Comparison of ENCODE assay signal across 8 cellular contexts in genomic region chrX:27683566-27684208, GRCh38.
A peak's percentile ranks its signal among the peaks of the same experiment; 100 is the strongest.
DNase-seq lines count a peak whose midpoint lies in the region; ATAC-seq, FAIRE-seq and TF ChIP-seq lines count a peak whose summit lies in the region.
"Not testable (repeated sequence)": the region's sequence is repeated elsewhere in the genome, so short reads cannot be mapped to it uniquely, and the experiment has no call there.

No MANE protein-coding gene starts in this region.

- TF ChIP-seq POLR2A in GM12878 (IDR thresholded peaks at IDR 0.05; ENCODE audit: low read depth, low read length) = not testable (repeated sequence)

- POLR2A ChIA-PET in GM12878 (lab: Charles Lee) = not testable (repeated sequence)

- not testable (repeated sequence) for H3K9me3 ChIP-seq in GM12878 (replicated peaks; ENCODE audit: control insufficient read depth, insufficient read depth, low read length)

- H3K4me2 ChIP-seq in GM12878 (ENCODE audit: control insufficient read depth, insufficient read depth) = not testable (repeated sequence)

- H4K20me1 ChIP-seq in GM12878 (ENCODE audit: control insufficient read depth, insufficient read depth) = not testable (repeated sequence)

- intact Hi-C loops in GM12878 (cut with micrococcal nuclease; ENCODE audit: unreplicated experiment) = loop anchor here (2.0 kb wide), 1 partner anchor 129 kb away; no protein-coding TSS in a partner anchor

- not testable (repeated sequence) for H3K9ac ChIP-seq in GM12878 (ENCODE audit: control insufficient read depth, insufficient read depth, low read length)

- not testable (repeated sequence) for H3K9me3 Mint-ChIP-seq in glutamatergic neuron (ENCODE audit: unreplicated experiment)
- H3K9me3 Mint-ChIP-seq in nephron progenitor cell = peaks cover 10% of the 10 kb centered on the region

- H3K4me1 ChIP-seq in GM12878 (ENCODE audit: control insufficient read depth, insufficient read depth, low read length) = not testable (repeated sequence)

- ATAC-seq in GM18861 (IDR thresholded peaks at IDR 0.05; ENCODE audit: unreplicated experiment) = peak; percentile 89
- ATAC-seq in HG03095 (IDR thresholded peaks at IDR 0.05; ENCODE audit: unreplicated experiment) = peak; percentile 80
- ATAC-seq in GM12878 = peak; percentile 92

- in situ Hi-C loops in SK-MEL-5 (cut with HindIII; ENCODE audit: low pct_unique_long_range_greater_than_20kb, low sequenced_read_pairs); GM12878 (cut with MboI): not testable (repeated sequence)

- CTCF ChIA-PET in GM12878 (lab: Yijun Ruan, JAX) = interaction anchor here (0.7 to 1.7 kb wide), 7 partner anchors 8 to 234 kb away, joined by 3 to 12 read pairs (median 4); no protein-coding TSS in a partner anchor

- H3K4me3 ChIP-seq in GM12878 = not testable (repeated sequence)

- 6% methylated on average over 5 of the region's 5 CpGs for WGBS in GM12878 (ENCODE audit: insufficient coverage, insufficient replicate concordance, low lambda C conversion rate, missing lambda C conversion rate)

- not testable (repeated sequence) for BruUV-seq in GM12878 (replicated peaks; lab: Mats Ljungman, UMichigan)

- not testable (repeated sequence) for H3K36me3 Mint-ChIP-seq in glutamatergic neuron (ENCODE audit: unreplicated experiment); nephron progenitor cell (ENCODE audit: low read depth)

- H3K4me1 Mint-ChIP-seq in glutamatergic neuron (ENCODE audit: low read depth, unreplicated experiment); nephron progenitor cell: not testable (repeated sequence)

- not testable (repeated sequence) for H3K79me2 ChIP-seq in GM12878 (ENCODE audit: control insufficient read depth, insufficient read depth, low read length)

- not testable (repeated sequence) for FAIRE-seq in GM12878 (lab: Jason Lieb, UNC)

- DNase-seq in AML-193 (lab: John Stamatoyannopoulos, UW) (peak; percentile 1 to 22), NCI-H2081 treated with DMSO at 0.1 percent for 48 hours (lab: John Stamatoyannopoulos, UW) (peak; percentile 5), SK-MEL-5 (ENCODE audit: low read depth, low spot score) (peak; percentile 65), glutamatergic neuron (peak; percentile 13), nephron progenitor cell (peak; percentile 22)
- DNase-seq in GM12878 (ENCODE audit: low read depth, low spot score) = not testable (repeated sequence)

- H3K27me3 Mint-ChIP-seq in glutamatergic neuron (ENCODE audit: unreplicated experiment); nephron progenitor cell (ENCODE audit: low read depth, poor library complexity): not testable (repeated sequence)

- SMC1A ChIA-PET in GM12878 (lab: Charles Lee; ENCODE audit: uncharacterized antibody, unreplicated experiment) = interaction anchor here (0.8 to 2.7 kb wide), 5 partner anchors 8 to 421 kb away, joined by 3 to 10 read pairs (median 4); no protein-coding TSS in a partner anchor

- 0 out of 2 replicates have a peak, but pooled peaks have one; percentile 14 for TF ChIP-seq RAD21 in GM12878 (IDR thresholded peaks at IDR 0.05; ENCODE audit: insufficient read depth, low read depth, low read length)

- H3K27me3 ChIP-seq in GM12878 (replicated peaks in 1 of 2; ENCODE audit: control insufficient read depth in 2 of 2, insufficient read depth in 2 of 2, low read length in 1 of 2) = not testable (repeated sequence)

- H2AFZ ChIP-seq in GM12878 (ENCODE audit: control insufficient read depth, low read depth, low read length) = not testable (repeated sequence)

- not testable (repeated sequence) for H3K27ac Mint-ChIP-seq in glutamatergic neuron (ENCODE audit: unreplicated experiment); nephron progenitor cell

- TF ChIP-seq CTCF in GM12878 (IDR thresholded peaks at IDR 0.05 in 2 of 3, conservative IDR thresholded peaks at IDR 0.05 in 1 of 3; ENCODE audit: control insufficient read depth in 2 of 3, extremely low read depth in 1 of 3, insufficient read depth in 1 of 3, low read depth in 3 of 3, low read length in 3 of 3) (peak; percentile 53 to 63 (median 62); a peak in 5 of 6 replicates), glutamatergic neuron (IDR thresholded peaks at IDR 0.05; ENCODE audit: partially characterized antibody, unreplicated experiment) (peak; percentile 71), nephron progenitor cell (IDR thresholded peaks at IDR 0.05) (peak; percentile 39)

- RAD21 ChIA-PET in GM12878 (lab: Charles Lee; ENCODE audit: unreplicated experiment) = interaction anchor here (0.9 kb wide), 1 partner anchor 126 kb away, joined by 4 read pairs; no protein-coding TSS in a partner anchor

- H3K27ac ChIP-seq in GM12878 (ENCODE audit: control insufficient read depth, insufficient read depth) = not testable (repeated sequence)

- H3K36me3 ChIP-seq in GM12878 (ENCODE audit: control insufficient read depth in 2 of 2, insufficient read depth in 2 of 2, low read length in 1 of 2) = not testable (repeated sequence)

- H3K4me3 Mint-ChIP-seq in glutamatergic neuron (ENCODE audit: unreplicated experiment); nephron progenitor cell: not testable (repeated sequence)

- not testable (repeated sequence) for TF ChIP-seq EP300 in GM12878 (IDR thresholded peaks at IDR 0.05; ENCODE audit: borderline replicate concordance in 1 of 2, control insufficient read depth in 1 of 2, low read depth in 2 of 2, low read length in 2 of 2)
